ENCODE assay signal across 10 cellular contexts in the genomic region with DNA sequence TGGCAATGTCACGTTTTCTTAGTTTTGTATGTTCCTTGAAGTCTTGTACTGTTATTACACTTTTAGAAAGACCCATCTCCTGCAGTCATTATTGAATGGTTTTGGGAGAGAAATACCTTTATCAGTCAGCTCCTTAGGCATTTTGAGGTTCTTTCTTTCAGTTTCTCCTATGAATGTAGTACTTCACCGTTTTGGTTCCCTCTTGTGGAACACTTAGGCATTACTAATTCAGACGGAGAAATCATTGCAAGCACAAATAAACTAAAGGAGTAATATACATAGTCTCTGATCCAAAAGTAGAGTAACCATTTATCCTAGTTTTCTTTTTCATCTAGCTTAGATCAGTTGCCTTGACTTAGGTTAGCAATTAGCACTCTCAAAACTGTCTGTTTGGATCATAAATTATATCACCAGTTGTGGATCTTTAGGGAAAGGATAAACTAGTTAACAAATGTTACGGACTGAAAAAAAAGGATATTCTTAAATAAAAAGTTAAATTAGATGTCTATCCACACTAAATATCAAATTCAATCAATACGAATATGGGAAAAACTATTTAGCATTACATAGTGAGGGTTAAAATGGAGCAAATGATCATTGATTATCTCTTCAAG.
DNase-seq lines count a peak whose midpoint lies in the region; ATAC-seq and TF ChIP-seq lines count a peak whose summit lies in the region.
"Had no signal": no experiment of that assay in that cellular context is flagged by ENCODE, and none has a peak within 500 bp of the region (broad histone marks: within the 10 kb centered on the region; RNA-seq: fewer than 3 reads in every experiment).

No MANE protein-coding gene starts in this region.

- no peak overlapping the region for H4K5ac ChIP-seq in H9 (ENCODE audit: insufficient read length, low read depth, low read length)

- H3K9me3 ChIP-seq in H9 (ENCODE audit: control insufficient read depth, low read depth, low read length) = no peaks in the 10 kb centered on the region
- no peaks in the 10 kb centered on the region for H3K9me3 ChIP-seq in esophagus squamous epithelium
- no peaks in the 10 kb centered on the region for H3K9me3 ChIP-seq in vagina

- H3K36me3 Mint-ChIP-seq in Calu3 (ENCODE audit: insufficient read depth, unreplicated experiment) (no peaks in the 10 kb centered on the region), H9 (ENCODE audit: insufficient read depth in 1 of 3, low read depth in 3 of 3) (no peaks in the 10 kb centered on the region)
- H3K36me3 Mint-ChIP-seq: memory B cell had no signal

- no peaks in the 10 kb centered on the region for H3K4me1 Mint-ChIP-seq in Calu3 (ENCODE audit: low read depth, unreplicated experiment)
- peaks cover 3% of the 10 kb centered on the region in 2 experiments; a peak in 2 of 4 replicates for H3K4me1 Mint-ChIP-seq in H9
- H3K4me1 Mint-ChIP-seq: memory B cell had no signal

- H2BK5ac ChIP-seq in H9 (ENCODE audit: insufficient read length, low read length) = no peak overlapping the region

- H3T11ph ChIP-seq in H9 (ENCODE audit: low read length) = no peak overlapping the region

- no peak overlapping the region for H2BK12ac ChIP-seq in H9 (ENCODE audit: insufficient read length, low read depth, low read length)

- no peak overlapping the region for H3K14ac ChIP-seq in H9 (ENCODE audit: insufficient read depth, low read length)

- H3K27ac ChIP-seq in H9 (ENCODE audit: insufficient read length, low read depth, low read length) (no peak overlapping the region), esophagus squamous epithelium (no peak overlapping the region), vagina (no peak overlapping the region)

- H4K8ac ChIP-seq in H9 (replicated peaks; ENCODE audit: insufficient read length, low read depth, low read length) = no peak overlapping the region

- no peak overlapping the region for H2BK15ac ChIP-seq in H9 (ENCODE audit: low read depth, low read length)

- H2BK120ac ChIP-seq in H9 (ENCODE audit: low read depth, low read length, poor library complexity, severe bottlenecking) = no peak overlapping the region

- BruUV-seq in Calu3 (replicated peaks; lab: Mats Ljungman, UMichigan) = no TSS peak

- H3K27me3 ChIP-seq in H9 (ENCODE audit: insufficient read depth, low read length) = no peaks in the 10 kb centered on the region
- H3K27me3 ChIP-seq in esophagus squamous epithelium = no peaks in the 10 kb centered on the region
- no peaks in the 10 kb centered on the region for H3K27me3 ChIP-seq in vagina

- H3K79me2 ChIP-seq in H9 (ENCODE audit: insufficient read depth, low read length) = no peaks in the 10 kb centered on the region

- H3K56ac ChIP-seq in H9 (ENCODE audit: insufficient read length, low read depth, low read length) = no peak overlapping the region

- no peak overlapping the region for H2AFZ ChIP-seq in H9 (ENCODE audit: low read length)

- WGBS in H9 (ENCODE audit: extremely low coverage, insufficient read length, low lambda C conversion rate) = no CpG with 5 or more reads among the region's 5 CpGs
- 53 to 57% methylated on average over 5 of the region's 5 CpGs for WGBS in esophagus squamous epithelium, 2 donors

- no peak overlapping the region for H3K18ac ChIP-seq in H9 (ENCODE audit: insufficient read length, low read depth, low read length)

- H3K23me2 ChIP-seq in H9 (ENCODE audit: insufficient read length, low read depth, low read length, poor library complexity, severe bottlenecking) = no peaks in the 10 kb centered on the region

- H2AK5ac ChIP-seq in H9 (ENCODE audit: insufficient read length, low read length) = no peak overlapping the region

- H4K20me1 ChIP-seq in H9 (ENCODE audit: control insufficient read depth, insufficient read depth, insufficient read length) = no peaks in the 10 kb centered on the region

- H3K4me3 Mint-ChIP-seq in Calu3 (ENCODE audit: low read depth, unreplicated experiment) (no peak overlapping the region), H9 (no peak overlapping the region)
- H3K4me3 Mint-ChIP-seq: activated CD8-positive, alpha-beta T cell treated with anti-CD3 and anti-CD28 coated beads for 36 hours; memory B cell had no signal

- no peaks in the 10 kb centered on the region for H3K36me3 ChIP-seq in esophagus squamous epithelium
- no peaks in the 10 kb centered on the region for H3K36me3 ChIP-seq in vagina

- CTCF ChIA-PET in Calu3 (lab: Charles Lee) = no interaction called here

- TF ChIP-seq CTCF in Calu3 (IDR thresholded peaks at IDR 0.05; ENCODE audit: unreplicated experiment) (peak; percentile 22), H9 (conservative IDR thresholded peaks at IDR 0.05) (peak; percentile 74), esophagus squamous epithelium (IDR thresholded peaks at IDR 0.05) (peak in 4 of 6 experiments; percentile 20 to 69 (median 40)), vagina (IDR thresholded peaks at IDR 0.05) (no peak)

- H3K4ac ChIP-seq in H9 (ENCODE audit: low read depth, low read length) = no peak overlapping the region

- H3K27ac Mint-ChIP-seq in Calu3 (ENCODE audit: unreplicated experiment) (no peak overlapping the region), H9 (no peak overlapping the region)
- H3K27ac Mint-ChIP-seq: activated CD8-positive, alpha-beta T cell treated with anti-CD3 and anti-CD28 coated beads for 36 hours; memory B cell had no signal

- no peaks in the 10 kb centered on the region for H3K27me3 Mint-ChIP-seq in Calu3 (ENCODE audit: unreplicated experiment)
- no peaks in the 10 kb centered on the region for H3K27me3 Mint-ChIP-seq in H9 (ENCODE audit: low read depth)
- H3K27me3 Mint-ChIP-seq: activated CD8-positive, alpha-beta T cell treated with anti-CD3 and anti-CD28 coated beads for 36 hours; memory B cell had no signal

- no peak for ATAC-seq in HG03520 (IDR thresholded peaks at IDR 0.05; ENCODE audit: unreplicated experiment)
- ATAC-seq: activated CD8-positive, alpha-beta T cell treated with anti-CD3 and anti-CD28 coated beads for 36 hours had no signal

- peak; percentile 1 for DNase-seq in Calu3
- no peak for DNase-seq in H9
- peak; percentile 13 for DNase-seq in NCI-H2171 (lab: John Stamatoyannopoulos, UW)
- no peak for DNase-seq in esophagus squamous epithelium (lab: John Stamatoyannopoulos, UW)
- no peak for DNase-seq in vagina (ENCODE audit: extremely low spot score in 2 of 2)
- no peak for DNase-seq in posterior vena cava (ENCODE audit: low spot score)
- no peak for DNase-seq in activated CD4-positive, alpha-beta T cell treated with anti-CD3 and anti-CD28 coated beads for 1 hour
- DNase-seq: activated CD8-positive, alpha-beta T cell treated with anti-CD3 and anti-CD28 coated beads for 36 hours had no signal

- no peak overlapping the region for H3K9ac ChIP-seq in H9 (ENCODE audit: extremely low read depth, insufficient read length, low read length)

- intact Hi-C loops in Calu3 (cut with micrococcal nuclease; ENCODE audit: unreplicated experiment) (loop anchor here (10.0 kb wide), 1 partner anchor 1077 kb away; no protein-coding TSS in a partner anchor), esophagus squamous epithelium (cut with DNase I) (no loop called here), vagina (cut with DNase I) (no loop called here), posterior vena cava (cut with DNase I) (no loop called here)

- no peak overlapping the region for H2BK20ac ChIP-seq in H9 (ENCODE audit: low read depth, low read length, poor library complexity, severe bottlenecking)

- TF ChIP-seq POLR2A in esophagus squamous epithelium (IDR thresholded peaks at IDR 0.05) (no peak), vagina (IDR thresholded peaks at IDR 0.05) (no peak)

- no peaks in the 10 kb centered on the region for H3K79me1 ChIP-seq in H9 (ENCODE audit: insufficient read depth, low read depth, low read length, poor library complexity, severe bottlenecking)

- H4K91ac ChIP-seq in H9 (ENCODE audit: insufficient read length, low read depth, low read length) = no peak overlapping the region

- H3K4me2 ChIP-seq in H9 (ENCODE audit: insufficient read depth, insufficient read length, low read length) = no peak overlapping the region

- H3K4me1 ChIP-seq in H9 (ENCODE audit: insufficient read depth, low read length) (no peaks in the 10 kb centered on the region), esophagus squamous epithelium (no peaks in the 10 kb centered on the region), vagina (no peaks in the 10 kb centered on the region)

- H3K23ac ChIP-seq in H9 (ENCODE audit: insufficient read length, low read depth, low read length) = no peak overlapping the region

- H3K9me3 Mint-ChIP-seq in Calu3 (ENCODE audit: low read depth, unreplicated experiment) (peaks cover 7% of the 10 kb centered on the region), H9 (no peaks in the 10 kb centered on the region; a peak in 1 of 5 replicates)

- H3K4me3 ChIP-seq in esophagus squamous epithelium = no peak overlapping the region
- H3K4me3 ChIP-seq in vagina = no peak overlapping the region

Comparison
In these comparisons a context has a peak if more than half of its experiments do, and no peak if none do; other contexts are left out.
1. DNase-seq: peak in Calu3 (single experiment) and NCI-H2171 (single experiment); none in H9 (single experiment), esophagus squamous epithelium (single experiment), vagina (0 of 2), posterior vena cava (single experiment) and activated CD4-positive, alpha-beta T cell treated with anti-CD3 and anti-CD28 coated beads for 1 hour (single experiment).
2. CTCF ChIP-seq: peak in Calu3 (single experiment), H9 (single experiment) and esophagus squamous epithelium (4 of 6); none in vagina (0 of 3).